ENCODE assay signal across 10 cellular contexts in the genomic region with DNA sequence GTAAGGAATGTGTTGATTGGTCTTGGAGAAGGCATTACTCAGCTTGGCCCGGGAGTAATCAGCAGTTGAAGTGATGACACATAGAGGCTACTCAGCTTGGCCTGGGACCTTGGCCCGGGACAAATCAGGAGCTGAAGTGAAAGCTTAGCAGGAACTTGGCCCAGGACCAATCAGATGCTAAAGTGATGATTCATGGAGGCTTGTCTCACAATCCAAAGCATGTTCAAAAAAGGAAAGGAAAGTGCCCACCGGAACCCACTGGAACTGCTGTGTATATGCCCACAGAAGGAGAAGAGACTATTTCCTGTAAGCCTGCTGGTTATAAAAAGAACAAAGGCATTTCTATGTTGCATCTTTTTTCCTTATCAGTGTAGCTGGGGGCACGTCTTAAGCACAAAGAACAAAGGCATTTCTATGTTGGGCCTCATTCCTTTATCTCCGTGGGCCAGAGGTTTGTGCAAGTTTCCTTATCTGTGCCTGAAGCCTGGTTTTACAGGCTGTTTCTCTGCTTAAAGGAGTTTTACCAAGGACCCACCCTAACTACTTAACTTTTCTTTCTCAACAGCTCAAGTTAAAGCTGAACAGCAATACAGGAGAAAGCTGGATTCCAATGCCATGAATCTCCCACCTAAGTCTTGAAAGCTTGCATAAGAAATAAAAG.
A peak's percentile ranks its signal among the peaks of the same experiment; 100 is the strongest.
DNase-seq lines count a peak whose midpoint lies in the region; ATAC-seq and TF ChIP-seq lines count a peak whose summit lies in the region.
"Had no signal": no experiment of that assay in that cellular context is flagged by ENCODE, and none has a peak within 500 bp of the region (broad histone marks: within the 10 kb centered on the region; RNA-seq: fewer than 3 reads in every experiment).

No MANE protein-coding gene starts in this region.

- H3K4me1 ChIP-seq in rectal smooth muscle tissue (ENCODE audit: control insufficient read depth, insufficient read depth, low read length) = peaks cover 2% of the 10 kb centered on the region
- no peaks in the 10 kb centered on the region for H3K4me1 ChIP-seq in GM23338 (ENCODE audit: insufficient read depth)

- H3K27ac ChIP-seq in rectal smooth muscle tissue (ENCODE audit: low read depth, low read length) (peak overlapping the region; percentile 15), GM23338 (ENCODE audit: low read depth) (no peak overlapping the region)
- H3K27ac ChIP-seq: GM23248 had no signal

- no peaks in the 10 kb centered on the region for H3F3A ChIP-seq in GM23338 (replicated peaks; ENCODE audit: low read depth)

- no peaks in the 10 kb centered on the region for H3K79me2 ChIP-seq in GM23338 (replicated peaks; ENCODE audit: insufficient read depth)

- H3K27me3 Mint-ChIP-seq in GM23338 (ENCODE audit: insufficient read depth, low read depth, poor library complexity) = no peaks in the 10 kb centered on the region

- peaks cover 11% of the 10 kb centered on the region; the same call in 2 of the 3 replicates for H3K9me3 Mint-ChIP-seq in GM23338

- H2AFZ ChIP-seq in GM23338 = no peak overlapping the region
- H2AFZ ChIP-seq: GM23248 had no signal

- no peak overlapping the region for H3K4me3 Mint-ChIP-seq in GM23338

- TF ChIP-seq CTCF in GM23338 (conservative IDR thresholded peaks at IDR 0.05; ENCODE audit: low read depth in 2 of 2) = no peak

- DNase-seq in EL (peak; percentile 0), UCSD-AML1 (lab: John Stamatoyannopoulos, UW; ENCODE audit: unreplicated experiment) (peak; percentile 64), Right ventricle myocardium inferior (ENCODE audit: missing footprints) (peak; percentile 44), NK-92 (lab: John Stamatoyannopoulos, UW; ENCODE audit: unreplicated experiment) (no peak), GM23338 (ENCODE audit: low spot score) (no peak), NCI-H82 (lab: John Stamatoyannopoulos, UW) (no peak), GM03348 (ENCODE audit: low spot score) (no peak)
- DNase-seq: GM23248, T-helper 1 cell had no signal

- no peak overlapping the region for H3K4me2 ChIP-seq in GM23338

- H3K9me2 ChIP-seq in GM23338 (ENCODE audit: insufficient read depth) = no peaks in the 10 kb centered on the region

- H3K4me1 Mint-ChIP-seq in GM23338 = no peaks in the 10 kb centered on the region

- H3K36me3 ChIP-seq in rectal smooth muscle tissue (ENCODE audit: control insufficient read depth, insufficient read depth, low read length) (no peaks in the 10 kb centered on the region), GM23338 (ENCODE audit: insufficient read depth) (no peaks in the 10 kb centered on the region)

- no peak overlapping the region for H3K4me3 ChIP-seq in rectal smooth muscle tissue (ENCODE audit: low read length)
- H3K4me3 ChIP-seq in GM23338 = no peak overlapping the region
- H3K4me3 ChIP-seq: GM23248 had no signal

- H3K27ac Mint-ChIP-seq in GM23338 = no peak overlapping the region

- peaks cover 3% of the 10 kb centered on the region; the same call in 2 of the 3 replicates for H3K36me3 Mint-ChIP-seq in GM23338 (ENCODE audit: low read depth)

- ATAC-seq in Right ventricle myocardium inferior (peak; percentile 20), GM23338 (no peak)

- H3K27me3 ChIP-seq in rectal smooth muscle tissue (ENCODE audit: control insufficient read depth, insufficient read depth, low read length) (no peaks in the 10 kb centered on the region), GM23338 (ENCODE audit: insufficient read depth) (no peaks in the 10 kb centered on the region)

- intact Hi-C loops in Right ventricle myocardium inferior (cut with DNase I) = no loop called here

- no peak overlapping the region for H3K9ac ChIP-seq in rectal smooth muscle tissue (ENCODE audit: low read length)
- H3K9ac ChIP-seq: GM23248 had no signal

- H4K20me1 ChIP-seq in GM23338 (replicated peaks; ENCODE audit: insufficient read depth) = no peaks in the 10 kb centered on the region

TF ChIP-seq in GM23338, 12 proteins besides CTCF, POLR2A, EP300 and RAD21:
- TF ChIP-seq ZNF114 (CRISPR knock-in tag; IDR thresholded peaks at IDR 0.05) (no peak), NANOG (IDR thresholded peaks at IDR 0.05; ENCODE audit: borderline replicate concordance) (no peak), POLR2AphosphoS5 (IDR thresholded peaks at IDR 0.05; ENCODE audit: low read depth) (no peak), JUNB (IDR thresholded peaks at IDR 0.05; ENCODE audit: unreplicated experiment) (no peak), ZNF331 (CRISPR knock-in tag; IDR thresholded peaks at IDR 0.05; ENCODE audit: low read depth) (no peak), EZH2phosphoT487 (IDR thresholded peaks at IDR 0.05; ENCODE audit: unreplicated experiment) (no peak), CREB1 (CRISPR knock-in tag; IDR thresholded peaks at IDR 0.05; ENCODE audit: low read depth) (no peak), EZH2 (IDR thresholded peaks at IDR 0.05; ENCODE audit: low read depth, unreplicated experiment) (no peak), STAT1 (IDR thresholded peaks at IDR 0.05; ENCODE audit: unreplicated experiment) (no peak)
- TF ChIP-seq, protein P1, sequence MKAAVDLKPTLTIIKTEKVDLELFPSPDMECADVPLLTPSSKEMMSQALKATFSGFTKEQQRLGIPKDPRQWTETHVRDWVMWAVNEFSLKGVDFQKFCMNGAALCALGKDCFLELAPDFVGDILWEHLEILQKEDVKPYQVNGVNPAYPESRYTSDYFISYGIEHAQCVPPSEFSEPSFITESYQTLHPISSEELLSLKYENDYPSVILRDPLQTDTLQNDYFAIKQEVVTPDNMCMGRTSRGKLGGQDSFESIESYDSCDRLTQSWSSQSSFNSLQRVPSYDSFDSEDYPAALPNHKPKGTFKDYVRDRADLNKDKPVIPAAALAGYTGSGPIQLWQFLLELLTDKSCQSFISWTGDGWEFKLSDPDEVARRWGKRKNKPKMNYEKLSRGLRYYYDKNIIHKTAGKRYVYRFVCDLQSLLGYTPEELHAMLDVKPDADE (IDR thresholded peaks at IDR 0.05) = no peak
- TF ChIP-seq, protein P2, sequence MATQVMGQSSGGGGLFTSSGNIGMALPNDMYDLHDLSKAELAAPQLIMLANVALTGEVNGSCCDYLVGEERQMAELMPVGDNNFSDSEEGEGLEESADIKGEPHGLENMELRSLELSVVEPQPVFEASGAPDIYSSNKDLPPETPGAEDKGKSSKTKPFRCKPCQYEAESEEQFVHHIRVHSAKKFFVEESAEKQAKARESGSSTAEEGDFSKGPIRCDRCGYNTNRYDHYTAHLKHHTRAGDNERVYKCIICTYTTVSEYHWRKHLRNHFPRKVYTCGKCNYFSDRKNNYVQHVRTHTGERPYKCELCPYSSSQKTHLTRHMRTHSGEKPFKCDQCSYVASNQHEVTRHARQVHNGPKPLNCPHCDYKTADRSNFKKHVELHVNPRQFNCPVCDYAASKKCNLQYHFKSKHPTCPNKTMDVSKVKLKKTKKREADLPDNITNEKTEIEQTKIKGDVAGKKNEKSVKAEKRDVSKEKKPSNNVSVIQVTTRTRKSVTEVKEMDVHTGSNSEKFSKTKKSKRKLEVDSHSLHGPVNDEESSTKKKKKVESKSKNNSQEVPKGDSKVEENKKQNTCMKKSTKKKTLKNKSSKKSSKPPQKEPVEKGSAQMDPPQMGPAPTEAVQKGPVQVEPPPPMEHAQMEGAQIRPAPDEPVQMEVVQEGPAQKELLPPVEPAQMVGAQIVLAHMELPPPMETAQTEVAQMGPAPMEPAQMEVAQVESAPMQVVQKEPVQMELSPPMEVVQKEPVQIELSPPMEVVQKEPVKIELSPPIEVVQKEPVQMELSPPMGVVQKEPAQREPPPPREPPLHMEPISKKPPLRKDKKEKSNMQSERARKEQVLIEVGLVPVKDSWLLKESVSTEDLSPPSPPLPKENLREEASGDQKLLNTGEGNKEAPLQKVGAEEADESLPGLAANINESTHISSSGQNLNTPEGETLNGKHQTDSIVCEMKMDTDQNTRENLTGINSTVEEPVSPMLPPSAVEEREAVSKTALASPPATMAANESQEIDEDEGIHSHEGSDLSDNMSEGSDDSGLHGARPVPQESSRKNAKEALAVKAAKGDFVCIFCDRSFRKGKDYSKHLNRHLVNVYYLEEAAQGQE (IDR thresholded peaks at IDR 0.05; ENCODE audit: unreplicated experiment) = no peak

Comparison
In these comparisons a context has a peak if more than half of its experiments do, and no peak if none do; other contexts are left out.
1. DNase-seq: peak in EL (single experiment), UCSD-AML1 (single experiment) and Right ventricle myocardium inferior (single experiment); none in NK-92 (single experiment), GM23338 (single experiment), NCI-H82 (single experiment) and GM03348 (single experiment).